In genomic region chr16:29675811-29676643, GRCh38 we compare ENCODE assay signal across 8 cellular contexts. TPM values are rescaled to one million over a fixed set of nuclear protein-coding genes. Genes with fewer than 3 reads are reported as not detected.
DNase-seq lines count a peak whose midpoint lies in the region; ATAC-seq and TF ChIP-seq lines count a peak whose summit lies in the region.

No MANE protein-coding gene starts in this region.

- H3K36me3 Mint-ChIP-seq in activated T-cell treated with anti-CD3 and anti-CD28 coated beads, Interleukin-2, amount 50 U/mL, for 72 hours (ENCODE audit: insufficient read depth in 2 of 2): peaks cover 2 to 5% of the 10 kb centered on the region in 2 donors
- H3K36me3 Mint-ChIP-seq in progenitor cell of endocrine pancreas (ENCODE audit: insufficient read depth): no peaks in the 10 kb centered on the region

- no peak for DNase-seq in activated T-cell treated with anti-CD3 and anti-CD28 coated beads, Interleukin-2, amount 50 U/mL, for 72 hours
- no peak for DNase-seq in activated T-cell treated with anti-CD3 and anti-CD28 coated beads, Interleukin-2, amount 50 U/mL, for 48 hours
- DNase-seq in NOMO-1 treated with dmso at 0.1 percent for 144 hours (lab: John Stamatoyannopoulos, UW; ENCODE audit: unreplicated experiment): peak; percentile 47
- peak; percentile 35 for DNase-seq in dermis blood vessel endothelial cell
- no peak for DNase-seq in progenitor cell of endocrine pancreas (ENCODE audit: low spot score, unreplicated experiment)
- no peak for DNase-seq in activated CD4-positive, alpha-beta T cell treated with anti-CD3 and anti-CD28 coated beads, Interleukin-2, amount 50 U/mL, for 48 hours
- no peak for DNase-seq in HK-2 (ENCODE audit: unreplicated experiment)

- no peaks in the 10 kb centered on the region for H3K9me3 Mint-ChIP-seq in activated T-cell treated with anti-CD3 and anti-CD28 coated beads, Interleukin-2, amount 50 U/mL, for 72 hours
- no peaks in the 10 kb centered on the region for H3K9me3 Mint-ChIP-seq in progenitor cell of endocrine pancreas (ENCODE audit: low read depth)

- H3K4me3 Mint-ChIP-seq in activated T-cell treated with anti-CD3 and anti-CD28 coated beads, Interleukin-2, amount 50 U/mL, for 72 hours: no peak overlapping the region
- peak overlapping the region; percentile 22 for H3K4me3 Mint-ChIP-seq in progenitor cell of endocrine pancreas (ENCODE audit: low read depth)

- no peaks in the 10 kb centered on the region for H3K27me3 Mint-ChIP-seq in activated T-cell treated with anti-CD3 and anti-CD28 coated beads, Interleukin-2, amount 50 U/mL, for 72 hours (ENCODE audit: low read depth)
- H3K27me3 Mint-ChIP-seq in progenitor cell of endocrine pancreas: no peaks in the 10 kb centered on the region

- peak overlapping the region; percentile 1 for H3K27ac Mint-ChIP-seq in activated T-cell treated with anti-CD3 and anti-CD28 coated beads, Interleukin-2, amount 50 U/mL, for 72 hours
- peak overlapping the region; percentile 12 for H3K27ac Mint-ChIP-seq in progenitor cell of endocrine pancreas

- peak; percentile 60 to 70 for ATAC-seq in activated T-cell treated with anti-CD3 and anti-CD28 coated beads, Interleukin-2, amount 50 U/mL, for 72 hours (replicated peaks in 1 of 2)
- no peak for ATAC-seq in GM21390 (IDR thresholded peaks at IDR 0.05; ENCODE audit: unreplicated experiment)

- H3K4me1 Mint-ChIP-seq in activated T-cell treated with anti-CD3 and anti-CD28 coated beads, Interleukin-2, amount 50 U/mL, for 72 hours (ENCODE audit: low read depth): peaks cover 24% of the 10 kb centered on the region
- H3K4me1 Mint-ChIP-seq in progenitor cell of endocrine pancreas (ENCODE audit: low read depth): peaks cover 13% of the 10 kb centered on the region

- no peak for TF ChIP-seq CTCF in progenitor cell of endocrine pancreas (IDR thresholded peaks at IDR 0.05; ENCODE audit: unreplicated experiment)

RNA-seq across cellular contexts. Expression of gene QPRT, which starts 3.0 kb away (rescaled TPM):
- total RNA-seq in activated T-cell treated with anti-CD3 and anti-CD28 coated beads, Interleukin-2, amount 50 U/mL, for 72 hours: 1 to 10 TPM; 4.5 to 5.6 TPM
- total RNA-seq in dermis blood vessel endothelial cell (0.28 and 1.0 TPM in 2 replicates), progenitor cell of endocrine pancreas (106 and 115 TPM in 2 replicates)

RNA-seq across cellular contexts. Expression of gene SPN, which starts 13.0 kb away (rescaled TPM):
- total RNA-seq in activated T-cell treated with anti-CD3 and anti-CD28 coated beads, Interleukin-2, amount 50 U/mL, for 72 hours: 10 to 100 TPM; 77.4 to 84.4 TPM
- total RNA-seq in dermis blood vessel endothelial cell: not detected in 2 replicates
- total RNA-seq in progenitor cell of endocrine pancreas: 0.19 and 0.20 TPM in 2 replicates

Comparison
In these comparisons a context has a peak if more than half of its experiments do, and no peak if none do; other contexts are left out.
1. DNase-seq: peak in NOMO-1 treated with dmso at 0.1 percent for 144 hours (single experiment) and dermis blood vessel endothelial cell (single experiment); none in activated T-cell treated with anti-CD3 and anti-CD28 coated beads, Interleukin-2, amount 50 U/mL, for 72 hours (0 of 2), activated T-cell treated with anti-CD3 and anti-CD28 coated beads, Interleukin-2, amount 50 U/mL, for 48 hours (0 of 2), progenitor cell of endocrine pancreas (single experiment), activated CD4-positive, alpha-beta T cell treated with anti-CD3 and anti-CD28 coated beads, Interleukin-2, amount 50 U/mL, for 48 hours (0 of 2) and HK-2 (single experiment).
2. RNA of gene QPRT, which starts 3.0 kb away (total RNA-seq): 106 to 115 TPM in progenitor cell of endocrine pancreas; 4.5 to 5.6 TPM in activated T-cell treated with anti-CD3 and anti-CD28 coated beads, Interleukin-2, amount 50 U/mL, for 72 hours and 0.28 to 1.0 TPM in dermis blood vessel endothelial cell; every median in the first group is over 10 times any median in the second.
3. RNA of gene SPN, which starts 13.0 kb away (total RNA-seq): 77.4 to 84.4 TPM in activated T-cell treated with anti-CD3 and anti-CD28 coated beads, Interleukin-2, amount 50 U/mL, for 72 hours; 0.19 to 0.20 TPM in progenitor cell of endocrine pancreas and not detected in dermis blood vessel endothelial cell; every median in the first group is over 10 times any median in the second.